In the genomic region with DNA sequence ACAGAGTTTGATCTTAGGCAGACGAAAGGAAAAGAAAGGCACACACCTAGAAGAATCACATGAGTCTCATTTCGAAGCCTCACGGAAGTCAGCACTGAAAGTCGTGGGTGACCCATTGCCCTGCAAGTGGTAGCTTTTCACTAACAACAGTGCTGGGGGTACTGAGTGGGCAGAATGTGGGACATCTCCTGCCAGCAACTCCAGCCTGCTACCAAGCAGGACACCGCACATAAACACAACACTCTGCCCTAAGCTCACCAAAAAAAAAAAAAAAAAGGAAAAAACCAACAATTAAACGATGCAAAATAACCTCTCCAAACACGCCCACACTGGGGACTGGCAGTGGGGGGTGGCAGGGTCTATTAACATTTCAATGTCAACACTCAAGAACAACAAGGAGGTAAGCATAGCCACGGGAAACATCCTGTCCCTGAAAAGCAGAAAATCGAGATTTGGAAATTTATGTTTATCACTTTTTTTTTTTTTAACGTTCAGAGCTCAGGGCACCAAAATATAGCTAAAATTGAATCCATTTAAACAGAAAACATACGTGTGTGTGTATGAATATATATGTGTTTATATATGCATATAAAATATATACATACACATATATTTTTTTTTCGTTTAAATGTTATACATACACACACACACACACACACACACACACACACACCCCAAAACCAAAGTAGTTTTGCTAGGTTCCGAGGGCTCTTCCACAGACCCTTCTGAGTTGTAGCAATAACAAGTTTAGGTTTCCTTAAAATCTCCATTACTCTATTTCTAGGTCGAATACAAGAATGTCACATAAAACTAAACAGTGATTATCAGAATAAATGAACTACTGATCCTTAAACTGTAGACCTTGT, we compare ENCODE assay signal across 8 cellular contexts. TPM values are rescaled to one million over a fixed set of nuclear protein-coding genes. Genes with fewer than 3 reads are reported as not detected.
A peak's percentile ranks its signal among the peaks of the same experiment; 100 is the strongest.
DNase-seq lines count a peak whose midpoint lies in the region; ATAC-seq and TF ChIP-seq lines count a peak whose summit lies in the region.

No MANE protein-coding gene starts in this region.

- TF ChIP-seq CTCF in right atrium auricular region (IDR thresholded peaks at IDR 0.05): no peak
- no peak for TF ChIP-seq CTCF in body of pancreas (IDR thresholded peaks at IDR 0.05)

- WGBS in body of pancreas, 2 donors: 4 to 7% methylated on average over 14 of the region's 14 CpGs

- H3K9me3 ChIP-seq in right atrium auricular region (no peaks in the 10 kb centered on the region), body of pancreas (no peaks in the 10 kb centered on the region)

- H3K27me3 ChIP-seq in right atrium auricular region: no peaks in the 10 kb centered on the region
- no peaks in the 10 kb centered on the region for H3K27me3 ChIP-seq in body of pancreas

- intact Hi-C loops in Right ventricle myocardium superior (cut with DNase I) (no loop called here), body of pancreas (cut with DNase I) (no loop called here), left colon (cut with DNase I, micrococcal nuclease) (no loop called here)

- H3K4me1 ChIP-seq in right atrium auricular region (peaks cover 0 to 19% of the 10 kb centered on the region in 2 donors), body of pancreas (peaks cover 17% of the 10 kb centered on the region)

- ATAC-seq in Right ventricle myocardium superior (ENCODE audit: poor library complexity) (no peak), body of pancreas (no peak), left colon (peak; percentile 45), GM19455 (IDR thresholded peaks at IDR 0.05; ENCODE audit: unreplicated experiment) (no peak)
- ATAC-seq in stimulated activated naive CD8-positive, alpha-beta T cell treated with anti-CD3 and anti-CD28 coated beads, Interleukin-15, Interleukin-2, amounts not matched to agents 100 U/mL and 50 U/mL, for 24 hours: no peak

- H3K36me3 ChIP-seq in right atrium auricular region (no peaks in the 10 kb centered on the region), body of pancreas (replicated peaks in 1 of 2; ENCODE audit: insufficient read depth in 1 of 2, low read depth in 2 of 2) (no peaks in the 10 kb centered on the region)

- H3K27ac ChIP-seq in right atrium auricular region: peak overlapping the region; percentile 95 to 98
- H3K27ac ChIP-seq in body of pancreas: peak overlapping the region; percentile 92 to 98 (median 98)

- DNase-seq in right atrium auricular region (ENCODE audit: low spot score): no peak
- no peak for DNase-seq in Right ventricle myocardium superior
- DNase-seq in NCI-H748 (lab: John Stamatoyannopoulos, UW; ENCODE audit: unreplicated experiment): peak; percentile 71
- peak in 3 of 4 donors; percentile 16 to 24 (median 16) for DNase-seq in body of pancreas
- DNase-seq in left colon: peak; percentile 39 to 59
- peak; percentile 15 for DNase-seq in stimulated activated naive CD8-positive, alpha-beta T cell treated with anti-CD3 and anti-CD28 coated beads, Interleukin-15, Interleukin-2, amounts not matched to agents 100 U/mL and 50 U/mL, for 24 hours
- DNase-seq in A172 (ENCODE audit: low spot score): no peak

- no peak for TF ChIP-seq POLR2A in body of pancreas (IDR thresholded peaks at IDR 0.05)

- H3K4me3 ChIP-seq in right atrium auricular region (peak overlapping the region; percentile 77 to 90), body of pancreas (peak overlapping the region; percentile 54 to 82)

RNA-seq across cellular contexts. Expression of a gene that starts 2.1 kb away (rescaled TPM):
- total RNA-seq in right atrium auricular region (10 to 100 TPM; 10.2 to 12.9 TPM), Right ventricle myocardium superior (11.8 TPM), body of pancreas (10 to 100 TPM; 10.6 to 11.9 TPM), left colon (10 to 100 TPM; 27.3 to 27.8 TPM)
- 4.2 and 6.2 TPM in 2 replicates for total RNA-seq in A172 (2014; rRNA removed; shearing (Covaris generic))

Comparison
In these comparisons a context has a peak if more than half of its experiments do, and no peak if none do; other contexts are left out.
1. DNase-seq: peak in NCI-H748 (single experiment), body of pancreas (3 of 4), left colon (2 of 2) and stimulated activated naive CD8-positive, alpha-beta T cell treated with anti-CD3 and anti-CD28 coated beads, Interleukin-15, Interleukin-2, amounts not matched to agents 100 U/mL and 50 U/mL, for 24 hours (single experiment); none in right atrium auricular region (single experiment), Right ventricle myocardium superior (single experiment) and A172 (single experiment).